Comparison of ENCODE assay signal across 10 cellular contexts in genomic region chr2:68368657-68369339, GRCh38. TPM values are rescaled to one million over a fixed set of nuclear protein-coding genes. Genes with fewer than 3 reads are reported as not detected.
DNase-seq lines count a peak whose midpoint lies in the region; ATAC-seq and TF ChIP-seq lines count a peak whose summit lies in the region.
"Had no signal": no experiment of that assay in that cellular context is flagged by ENCODE, and none has a peak within 500 bp of the region (broad histone marks: within the 10 kb centered on the region; RNA-seq: fewer than 3 reads in every experiment).

No MANE protein-coding gene starts in this region.

- H3K27ac ChIP-seq in fibroblast of lung (ENCODE audit: insufficient read depth, low read length), result no peak overlapping the region
- H3K27ac ChIP-seq in effector memory CD4-positive, alpha-beta T cell (ENCODE audit: insufficient read depth, low read length, poor library complexity, severe bottlenecking), result no peak overlapping the region
- H3K27ac ChIP-seq: SJSA1 had no signal

- H3K4me1 ChIP-seq in NT2/D1 (ENCODE audit: insufficient read depth, insufficient read length), result no peaks in the 10 kb centered on the region
- no peaks in the 10 kb centered on the region for H3K4me1 ChIP-seq in fibroblast of lung (ENCODE audit: control insufficient read depth, extremely low read depth, insufficient read depth, low read length)
- H3K4me1 ChIP-seq in effector memory CD4-positive, alpha-beta T cell (ENCODE audit: control insufficient read depth, insufficient read depth, low read length, poor library complexity, severe bottlenecking), result no peaks in the 10 kb centered on the region
- H3K4me1 ChIP-seq: SJSA1 had no signal

- no peak for ATAC-seq in HG03139 (IDR thresholded peaks at IDR 0.05; ENCODE audit: unreplicated experiment)
- no peak for ATAC-seq in GM19467 (IDR thresholded peaks at IDR 0.05; ENCODE audit: unreplicated experiment)

- H3K4me3 ChIP-seq in GM08714 (ENCODE audit: low read length) (peak overlapping the region; percentile 94), NT2/D1 (ENCODE audit: insufficient read length, low read depth) (no peak overlapping the region), fibroblast of lung (replicated peaks in 1 of 4; ENCODE audit: control extremely low read depth in 1 of 4, insufficient read depth in 1 of 4, low read depth in 3 of 4, low read length in 4 of 4) (no peak overlapping the region)
- no peak overlapping the region for H3K4me3 ChIP-seq in effector memory CD4-positive, alpha-beta T cell (ENCODE audit: insufficient read depth, low read depth, low read length, poor library complexity, severe bottlenecking)
- H3K4me3 ChIP-seq: SJSA1 had no signal

- no peak overlapping the region for H2AFZ ChIP-seq in fibroblast of lung (ENCODE audit: low read length)

- TF ChIP-seq CTCF in fibroblast of lung (conservative IDR thresholded peaks at IDR 0.05 in 1 of 2, IDR thresholded peaks at IDR 0.05 in 1 of 2; ENCODE audit: low read depth in 1 of 2, low read length in 2 of 2), result no peak

- peak overlapping the region; percentile 72 for H3K4me2 ChIP-seq in fibroblast of lung (ENCODE audit: extremely low read depth, insufficient read depth, low read length)

- H3K9ac ChIP-seq in NT2/D1 (ENCODE audit: insufficient read length, low read depth) (no peak overlapping the region), fibroblast of lung (ENCODE audit: insufficient read depth, low read length) (no peak overlapping the region)

- H3K27me3 ChIP-seq in NT2/D1 (ENCODE audit: insufficient read depth, insufficient read length) (no peaks in the 10 kb centered on the region), fibroblast of lung (ENCODE audit: control insufficient read depth, insufficient read depth, low read length) (no peaks in the 10 kb centered on the region)
- no peaks in the 10 kb centered on the region for H3K27me3 ChIP-seq in effector memory CD4-positive, alpha-beta T cell (replicated peaks; ENCODE audit: control insufficient read depth, insufficient read depth, low read length, poor library complexity, severe bottlenecking)
- H3K27me3 ChIP-seq: SJSA1 had no signal

- DNase-seq in NT2/D1 (ENCODE audit: low read depth, low spot score) (peak; percentile 6), fibroblast of lung (ENCODE audit: low read depth in 2 of 2) (peak; percentile 74 to 88), renal cortical epithelial cell (ENCODE audit: low read depth) (peak; percentile 80)
- no peak for DNase-seq in stimulated activated CD4-positive, alpha-beta T cell treated with anti-CD3 and anti-CD28 coated beads, Interleukin-1b, Interleukin-23, amount 100 ng/mL, for 48 hours
- DNase-seq in effector memory CD4-positive, alpha-beta T cell, result no peak
- DNase-seq: H9 had no signal

- no peaks in the 10 kb centered on the region for H3K79me2 ChIP-seq in fibroblast of lung (ENCODE audit: control insufficient read depth, insufficient read depth, low read length)

- no peaks in the 10 kb centered on the region for H3K36me3 ChIP-seq in NT2/D1 (ENCODE audit: insufficient read depth, insufficient read length, low read length)
- no peaks in the 10 kb centered on the region for H3K36me3 ChIP-seq in fibroblast of lung (ENCODE audit: control insufficient read depth, insufficient read depth, low read length)
- H3K36me3 ChIP-seq in effector memory CD4-positive, alpha-beta T cell (ENCODE audit: control insufficient read depth, insufficient read depth, low read length), result no peaks in the 10 kb centered on the region
- H3K36me3 ChIP-seq: SJSA1 had no signal

- H4K20me1 ChIP-seq in fibroblast of lung (ENCODE audit: control insufficient read depth, extremely low read depth, insufficient read depth, low read length), result no peaks in the 10 kb centered on the region

- H3K9me3 ChIP-seq in NT2/D1 (ENCODE audit: insufficient read depth, low read length) (no peaks in the 10 kb centered on the region; the same call in 1 of the 2 replicates), fibroblast of lung (ENCODE audit: control insufficient read depth, insufficient read depth, low read depth, low read length) (no peaks in the 10 kb centered on the region)
- no peaks in the 10 kb centered on the region for H3K9me3 ChIP-seq in effector memory CD4-positive, alpha-beta T cell (ENCODE audit: control insufficient read depth, low read length)
- H3K9me3 ChIP-seq: SJSA1 had no signal

RNA-seq across cellular contexts. Expression of gene PLEK, which starts 3.7 kb away (rescaled TPM):
- total RNA-seq in fibroblast of lung (not detected in 2 replicates), renal cortical epithelial cell (0.65 TPM in 1 of 2 replicates, not detected in the other)
- 0.02 TPM in 1 of 2 replicates, not detected in the other for polyA plus RNA-seq in fibroblast of lung
- polyA plus RNA-seq in fibroblast of lung (2012), result not detected in 2 replicates
- polyA minus RNA-seq in fibroblast of lung (ENCODE audit: low replicate concordance), result 0.43 TPM in 1 of 2 replicates, not detected in the other
- total RNA-seq: H9, SJSA1 had no signal

RNA-seq across cellular contexts. Expression of gene CNRIP1, which starts 49.0 kb away (rescaled TPM):
- total RNA-seq in fibroblast of lung (34.7 and 39.8 TPM in 2 replicates), renal cortical epithelial cell (1.6 and 2.9 TPM in 2 replicates)
- 47.7 and 58.7 TPM in 2 replicates for polyA plus RNA-seq in fibroblast of lung
- 29.0 and 41.4 TPM in 2 replicates for polyA plus RNA-seq in fibroblast of lung (2012)
- 14.1 and 27.9 TPM in 2 replicates for polyA minus RNA-seq in fibroblast of lung (ENCODE audit: low replicate concordance)

Comparison
In these comparisons a context has a peak if more than half of its experiments do, and no peak if none do; other contexts are left out.
1. DNase-seq: peak in NT2/D1 (single experiment), fibroblast of lung (2 of 2) and renal cortical epithelial cell (single experiment); none in stimulated activated CD4-positive, alpha-beta T cell treated with anti-CD3 and anti-CD28 coated beads, Interleukin-1b, Interleukin-23, amount 100 ng/mL, for 48 hours (single experiment) and effector memory CD4-positive, alpha-beta T cell (0 of 3).